In genomic region chr19:4388171-4389063, GRCh38 we compare ENCODE assay signal across 9 cellular contexts. TPM values are rescaled to one million over a fixed set of nuclear protein-coding genes. Genes with fewer than 3 reads are reported as not detected.
DNase-seq lines count a peak whose midpoint lies in the region; ATAC-seq and TF ChIP-seq lines count a peak whose summit lies in the region.
"Had no signal": no experiment of that assay in that cellular context is flagged by ENCODE, and none has a peak within 500 bp of the region (broad histone marks: within the 10 kb centered on the region; RNA-seq: fewer than 3 reads in every experiment).

No MANE protein-coding gene starts in this region.

- no peak for TF ChIP-seq RAD21 in IMR-90 (IDR thresholded peaks at IDR 0.05; ENCODE audit: low read length)

- no peak overlapping the region for H3K4me3 ChIP-seq in IMR-90 (ENCODE audit: insufficient read depth, low read depth, low read length)
- peak overlapping the region in 1 of 59 donors; percentile 6 for H3K4me3 ChIP-seq in dorsolateral prefrontal cortex

- peaks cover 23% of the 10 kb centered on the region; the same call in 1 of the 2 replicates for H3K9me1 ChIP-seq in IMR-90 (ENCODE audit: insufficient read depth, low read length)

- H3K4me2 ChIP-seq in IMR-90 (ENCODE audit: low read depth, low read length) = no peak overlapping the region

- H2AK5ac ChIP-seq in IMR-90 (ENCODE audit: low read depth, low read length) = no peak overlapping the region

- in situ Hi-C loops in IMR-90 (cut with MboI; ENCODE audit: low sequenced_read_pairs) = no loop called here

- DNase-seq in IMR-90 (no peak), dorsolateral prefrontal cortex (peak in 1 of 10 donors; percentile 54), memory B cell (ENCODE audit: low spot score in 2 of 2) (no peak), NCI-H524 (lab: John Stamatoyannopoulos, UW) (no peak), AG08396 (ENCODE audit: low spot score) (no peak)
- no peak for DNase-seq in stimulated activated naive B cell treated with anti-CD40 and anti-IgM and Interleukin-4, amounts not matched to agents 10 μg/mL and 1 μg/mL and 100 μg/mL, for 72 hours
- DNase-seq: activated gamma-delta T cell had no signal

- H3K27ac Mint-ChIP-seq in memory B cell = peak overlapping the region; percentile 22
- peak overlapping the region; percentile 27 for H3K27ac Mint-ChIP-seq in stimulated activated naive B cell treated with anti-CD40 and anti-IgM and Interleukin-4, amounts not matched to agents 10 μg/mL and 1 μg/mL and 100 μg/mL, for 72 hours

- no peak overlapping the region for H3K56ac ChIP-seq in IMR-90 (ENCODE audit: extremely low read depth, insufficient read depth, low read length)

- no peak for TF ChIP-seq POLR2A in IMR-90 (IDR thresholded peaks at IDR 0.05; ENCODE audit: low read depth, low read length)

- dilution Hi-C loops in IMR-90 (cut with HindIII; ENCODE audit: low sequenced_read_pairs, unreplicated experiment) = no loop called here

- H2AK9ac ChIP-seq in IMR-90 (replicated peaks; ENCODE audit: low read depth, low read length, poor library complexity) = peak overlapping the region; percentile 62

- no peak overlapping the region for H2BK20ac ChIP-seq in IMR-90 (ENCODE audit: low read depth, low read length)

- H2BK5ac ChIP-seq in IMR-90 (ENCODE audit: low read depth, low read length, poor library complexity, severe bottlenecking) = no peak overlapping the region

- peaks cover 18 to 96% of the 10 kb centered on the region in 2 experiments for H3K79me1 ChIP-seq in IMR-90 (ENCODE audit: low read depth in 1 of 2, low read length in 2 of 2)

- no peak overlapping the region for H3K4me3 Mint-ChIP-seq in memory B cell
- no peak overlapping the region for H3K4me3 Mint-ChIP-seq in stimulated activated naive B cell treated with anti-CD40 and anti-IgM and Interleukin-4, amounts not matched to agents 10 μg/mL and 1 μg/mL and 100 μg/mL, for 72 hours

- H4K5ac ChIP-seq in IMR-90 (ENCODE audit: low read depth, low read length) = no peak overlapping the region

- H3K27ac ChIP-seq in IMR-90 (ENCODE audit: insufficient read depth, low read length) (no peak overlapping the region), dorsolateral prefrontal cortex (peak overlapping the region in 49 of 59 donors; percentile 1 to 86 (median 57))

- H3K14ac ChIP-seq in IMR-90 (replicated peaks; ENCODE audit: low read depth, low read length) = no peak overlapping the region

- H3K27me3 ChIP-seq in IMR-90 (ENCODE audit: control insufficient read depth, insufficient read depth, low read length) (no peaks in the 10 kb centered on the region), dorsolateral prefrontal cortex (no peaks in the 10 kb centered on the region)

- ATAC-seq in IMR-90 (ENCODE audit: low read depth) = no peak
- ATAC-seq in memory B cell (ENCODE audit: low read depth) = no peak
- ATAC-seq in stimulated activated naive B cell treated with anti-CD40 and anti-IgM and Interleukin-4, amounts not matched to agents 10 μg/mL and 1 μg/mL and 100 μg/mL, for 72 hours (replicated peaks) = no peak
- ATAC-seq in GM21360 (IDR thresholded peaks at IDR 0.05; ENCODE audit: unreplicated experiment) = no peak
- no peak for ATAC-seq in GM18873 (IDR thresholded peaks at IDR 0.05; ENCODE audit: low FRiP score, unreplicated experiment)

- H3K4ac ChIP-seq in IMR-90 (ENCODE audit: low read depth, low read length) = no peak overlapping the region

- no TSS peak for BruUV-seq in IMR-90 (replicated peaks; lab: Mats Ljungman, UMichigan)

- peaks cover 15% of the 10 kb centered on the region for H3K36me3 ChIP-seq in IMR-90 (ENCODE audit: control insufficient read depth, insufficient read depth, low read length)

- WGBS in IMR-90 (ENCODE audit: extremely low coverage in 2 of 2, insufficient read length in 1 of 2), 2 experiments = 86% methylated on average over 6 of the region's 20 CpGs; no CpG with 5 or more reads in 1 of the 2 experiments

- no peak overlapping the region for H2BK15ac ChIP-seq in IMR-90 (ENCODE audit: low read depth, low read length)

- no peak overlapping the region for H4K91ac ChIP-seq in IMR-90 (ENCODE audit: insufficient read depth, low read depth, low read length)

- no peak overlapping the region for H3K18ac ChIP-seq in IMR-90 (ENCODE audit: low read depth, low read length)

- CTCF ChIA-PET in IMR-90 (lab: Yijun Ruan, JAX) = interaction anchor here (0.9 kb wide), 1 partner anchor 14 kb away, joined by 3 read pairs; no protein-coding TSS in a partner anchor

- no peak for TF ChIP-seq CTCF in IMR-90 (conservative IDR thresholded peaks at IDR 0.05; ENCODE audit: low read depth, low read length)
- TF ChIP-seq CTCF in dorsolateral prefrontal cortex (IDR thresholded peaks at IDR 0.05 in 54 of 56, conservative IDR thresholded peaks at IDR 0.05 in 2 of 56; ENCODE audit: low read depth in 1 of 56, partially characterized antibody in 56 of 56) = no peak

- H3K23ac ChIP-seq in IMR-90 (ENCODE audit: low read depth, low read length) = no peak overlapping the region

- peaks cover 46% of the 10 kb centered on the region for H3K4me1 ChIP-seq in IMR-90 (ENCODE audit: control insufficient read depth, insufficient read depth, low read length)

- no peak overlapping the region for H2BK120ac ChIP-seq in IMR-90 (ENCODE audit: low read depth, low read length)

- H3K36me3 Mint-ChIP-seq in memory B cell = peaks cover 10% of the 10 kb centered on the region
- peaks cover 13 to 45% of the 10 kb centered on the region in 2 donors for H3K36me3 Mint-ChIP-seq in stimulated activated naive B cell treated with anti-CD40 and anti-IgM and Interleukin-4, amounts not matched to agents 10 μg/mL and 1 μg/mL and 100 μg/mL, for 72 hours

- H3K9me3 Mint-ChIP-seq in memory B cell = no peaks in the 10 kb centered on the region
- no peaks in the 10 kb centered on the region for H3K9me3 Mint-ChIP-seq in stimulated activated naive B cell treated with anti-CD40 and anti-IgM and Interleukin-4, amounts not matched to agents 10 μg/mL and 1 μg/mL and 100 μg/mL, for 72 hours

- peaks cover 94% of the 10 kb centered on the region for H4K20me1 ChIP-seq in IMR-90 (ENCODE audit: insufficient read depth, low read length)

- H3K27me3 Mint-ChIP-seq in memory B cell = no peaks in the 10 kb centered on the region
- no peaks in the 10 kb centered on the region for H3K27me3 Mint-ChIP-seq in stimulated activated naive B cell treated with anti-CD40 and anti-IgM and Interleukin-4, amounts not matched to agents 10 μg/mL and 1 μg/mL and 100 μg/mL, for 72 hours

- intact Hi-C loops in IMR-90 (cut with micrococcal nuclease) = no loop called here
- intact Hi-C loops in dorsolateral prefrontal cortex (cut with DNase I) = no loop called here

- no peak overlapping the region for H4K8ac ChIP-seq in IMR-90 (ENCODE audit: low read depth in 2 of 2, low read length in 2 of 2)

- POLR2A ChIA-PET in IMR-90 (lab: Charles Lee; ENCODE audit: unreplicated experiment) = no interaction called here

- H3K4me1 Mint-ChIP-seq in memory B cell = peaks cover 22% of the 10 kb centered on the region
- H3K4me1 Mint-ChIP-seq in stimulated activated naive B cell treated with anti-CD40 and anti-IgM and Interleukin-4, amounts not matched to agents 10 μg/mL and 1 μg/mL and 100 μg/mL, for 72 hours = peaks cover 26 to 69% of the 10 kb centered on the region in 2 donors

- no peak overlapping the region for H3K9ac ChIP-seq in IMR-90 (ENCODE audit: low read depth, low read length)

- H3K9me3 ChIP-seq in IMR-90 (ENCODE audit: control insufficient read depth, insufficient read depth, low read length) = no peaks in the 10 kb centered on the region

- no peak overlapping the region for H2AFZ ChIP-seq in IMR-90 (replicated peaks; ENCODE audit: low read length, poor library complexity)

TF ChIP-seq in IMR-90, 13 proteins besides CTCF, POLR2A, EP300 and RAD21 (continues in another document):
- TF ChIP-seq RFX5 (IDR thresholded peaks at IDR 0.05; ENCODE audit: low read depth, low read length) (no peak), BHLHE40 (IDR thresholded peaks at IDR 0.05; ENCODE audit: low read depth, low read length) (no peak), MAZ (IDR thresholded peaks at IDR 0.05; ENCODE audit: borderline replicate concordance, low read depth, low read length) (no peak), MXI1 (IDR thresholded peaks at IDR 0.05; ENCODE audit: borderline replicate concordance, low read depth, low read length) (no peak), CEBPB (IDR thresholded peaks at IDR 0.05; ENCODE audit: low read depth, low read length) (no peak), FOS (IDR thresholded peaks at IDR 0.05; ENCODE audit: low read depth, low read length) (no peak), RCOR1 (IDR thresholded peaks at IDR 0.05; ENCODE audit: insufficient replicate concordance, low read length) (no peak)

RNA-seq across cellular contexts. Expression of gene SH3GL1, which starts 11.9 kb away (rescaled TPM):
- total RNA-seq in IMR-90 (2012; rRNA removed) (28.1 and 32.2 TPM in 2 replicates), dorsolateral prefrontal cortex (10 to 100 TPM; 34.0 to 85.4 (median 48.4) TPM)
- 138 and 161 TPM in 2 replicates for polyA plus RNA-seq in IMR-90 (2012; rRNA removed)
- 103 and 170 TPM in 2 replicates for polyA plus RNA-seq in IMR-90 (2012; cell fraction: cytosol; rRNA removed)
- polyA plus RNA-seq in IMR-90 (2012; cell fraction: nucleus; rRNA removed; ENCODE audit: low replicate concordance) = 93.0 and 160 TPM in 2 replicates

RNA-seq across cellular contexts. Expression of gene CHAF1A, which starts 14.0 kb away (rescaled TPM):
- total RNA-seq in IMR-90 (2012; rRNA removed) = 11.4 and 12.4 TPM in 2 replicates
- 22.9 and 26.7 TPM in 2 replicates for polyA plus RNA-seq in IMR-90 (2012; rRNA removed)
- 16.1 and 20.9 TPM in 2 replicates for polyA plus RNA-seq in IMR-90 (2012; cell fraction: cytosol; rRNA removed)
- 18.2 and 45.9 TPM in 2 replicates for polyA plus RNA-seq in IMR-90 (2012; cell fraction: nucleus; rRNA removed; ENCODE audit: low replicate concordance)
- total RNA-seq in dorsolateral prefrontal cortex = 10 to 100 TPM in 102 of 120 experiments, 1 to 10 TPM in 18; 6.7 to 22.2 (median 13.1) TPM

RNA-seq across cellular contexts. Expression of gene MPND, which starts 45.1 kb away (rescaled TPM):
- total RNA-seq in IMR-90 (2012; rRNA removed) (2.3 and 3.3 TPM in 2 replicates), dorsolateral prefrontal cortex (10 to 100 TPM; 18.9 to 61.6 (median 32.9) TPM)
- 8.1 and 9.8 TPM in 2 replicates for polyA plus RNA-seq in IMR-90 (2012; rRNA removed)
- 12.5 and 13.1 TPM in 2 replicates for polyA plus RNA-seq in IMR-90 (2012; cell fraction: cytosol; rRNA removed)
- polyA plus RNA-seq in IMR-90 (2012; cell fraction: nucleus; rRNA removed; ENCODE audit: low replicate concordance) = 4.6 and 9.8 TPM in 2 replicates

RNA-seq across cellular contexts. Expression of gene STAP2, which starts 49.8 kb away (rescaled TPM):
- total RNA-seq in IMR-90 (2012; rRNA removed) (1.3 and 1.4 TPM in 2 replicates), dorsolateral prefrontal cortex (10 to 100 TPM in 2 of 120 experiments, 1 to 10 TPM in 115, under 1 TPM in 3; 0.51 to 10.8 (median 3.9) TPM)
- 3.2 and 3.4 TPM in 2 replicates for polyA plus RNA-seq in IMR-90 (2012; rRNA removed)
- polyA plus RNA-seq in IMR-90 (2012; cell fraction: cytosol; rRNA removed) = 7.1 and 7.7 TPM in 2 replicates
- 10.0 and 17.1 TPM in 2 replicates for polyA plus RNA-seq in IMR-90 (2012; cell fraction: nucleus; rRNA removed; ENCODE audit: low replicate concordance)
